1 cellular context compared by ENCODE assay signal in genomic region chr14:94129111-94129757, GRCh38.
A peak's percentile ranks its signal among the peaks of the same experiment; 100 is the strongest.
TF ChIP-seq lines count a peak whose summit lies in the region.

Gene IFI27L2, minus strand, starts transcription at chr14:94129604. Its CDS starts 40 bp downstream, at chr14:94129564.

TF ChIP-seq in HEK293, 187 proteins besides CTCF, POLR2A, EP300 and RAD21 (continued from another document):
- TF ChIP-seq ZNF223 (tag by site-specific recombination; IDR thresholded peaks at IDR 0.05) (no peak), GLIS1 (tag by site-specific recombination; IDR thresholded peaks at IDR 0.05) (peak; percentile 13; the same call in 1 of the 2 replicates), KLF17 (tag by site-specific recombination; IDR thresholded peaks at IDR 0.05) (peak; percentile 36; the same call in 1 of the 2 replicates), ZBTB21 (tag by site-specific recombination; IDR thresholded peaks at IDR 0.05) (peak; percentile 50), ZNF629 (tag by site-specific recombination; IDR thresholded peaks at IDR 0.05) (peak; percentile 54), ZFP37 (tag by site-specific recombination; IDR thresholded peaks at IDR 0.05) (no peak), ZNF600 (tag by site-specific recombination; IDR thresholded peaks at IDR 0.05) (peak; percentile 41; the same call in 1 of the 2 replicates), ZNF366 (tag by site-specific recombination; conservative IDR thresholded peaks at IDR 0.05) (peak; percentile 79), ZNF76 (tag by site-specific recombination; IDR thresholded peaks at IDR 0.05; ENCODE audit: borderline replicate concordance, low read depth) (peak; percentile 78), ZFHX2 (tag by site-specific recombination; conservative IDR thresholded peaks at IDR 0.05) (0 out of 2 replicates have a peak, but pooled peaks have one; percentile 11), YY2 (tag by site-specific recombination; IDR thresholded peaks at IDR 0.05) (no peak), ZNF398 (tag by site-specific recombination; IDR thresholded peaks at IDR 0.05) (peak; percentile 99), ZBTB10 (tag by site-specific recombination; IDR thresholded peaks at IDR 0.05) (0 out of 2 replicates have a peak, but pooled peaks have one; percentile 17), ZNF518A (tag by site-specific recombination; conservative IDR thresholded peaks at IDR 0.05; ENCODE audit: low read depth) (0 out of 2 replicates have a peak, but pooled peaks have one; percentile 21), MZF1 (tag by site-specific recombination; IDR thresholded peaks at IDR 0.05; ENCODE audit: borderline replicate concordance) (no peak), ZNF146 (tag by site-specific recombination; IDR thresholded peaks at IDR 0.05) (no peak), ZBTB8A (tag by site-specific recombination; IDR thresholded peaks at IDR 0.05) (0 out of 2 replicates have a peak, but pooled peaks have one; percentile 29), ZNF561 (tag by site-specific recombination; IDR thresholded peaks at IDR 0.05; ENCODE audit: borderline replicate concordance) (no peak), ZNF391 (tag by site-specific recombination; IDR thresholded peaks at IDR 0.05; ENCODE audit: borderline replicate concordance, low read depth) (no peak), WT1 (tag by site-specific recombination; IDR thresholded peaks at IDR 0.05) (peak; percentile 96), ZNF341 (tag by site-specific recombination; IDR thresholded peaks at IDR 0.05; ENCODE audit: low read depth) (peak; percentile 99), ZBTB48 (tag by site-specific recombination; IDR thresholded peaks at IDR 0.05) (peak; percentile 83), GLI2 (tag by site-specific recombination; IDR thresholded peaks at IDR 0.05; ENCODE audit: borderline replicate concordance, low read depth) (no peak), IKZF3 (tag by site-specific recombination; IDR thresholded peaks at IDR 0.05) (0 out of 2 replicates have a peak, but pooled peaks have one; percentile 12), ZSCAN5A (tag by site-specific recombination; IDR thresholded peaks at IDR 0.05) (no peak)
